ENCODE assay signal across 8 cellular contexts in the genomic region with DNA sequence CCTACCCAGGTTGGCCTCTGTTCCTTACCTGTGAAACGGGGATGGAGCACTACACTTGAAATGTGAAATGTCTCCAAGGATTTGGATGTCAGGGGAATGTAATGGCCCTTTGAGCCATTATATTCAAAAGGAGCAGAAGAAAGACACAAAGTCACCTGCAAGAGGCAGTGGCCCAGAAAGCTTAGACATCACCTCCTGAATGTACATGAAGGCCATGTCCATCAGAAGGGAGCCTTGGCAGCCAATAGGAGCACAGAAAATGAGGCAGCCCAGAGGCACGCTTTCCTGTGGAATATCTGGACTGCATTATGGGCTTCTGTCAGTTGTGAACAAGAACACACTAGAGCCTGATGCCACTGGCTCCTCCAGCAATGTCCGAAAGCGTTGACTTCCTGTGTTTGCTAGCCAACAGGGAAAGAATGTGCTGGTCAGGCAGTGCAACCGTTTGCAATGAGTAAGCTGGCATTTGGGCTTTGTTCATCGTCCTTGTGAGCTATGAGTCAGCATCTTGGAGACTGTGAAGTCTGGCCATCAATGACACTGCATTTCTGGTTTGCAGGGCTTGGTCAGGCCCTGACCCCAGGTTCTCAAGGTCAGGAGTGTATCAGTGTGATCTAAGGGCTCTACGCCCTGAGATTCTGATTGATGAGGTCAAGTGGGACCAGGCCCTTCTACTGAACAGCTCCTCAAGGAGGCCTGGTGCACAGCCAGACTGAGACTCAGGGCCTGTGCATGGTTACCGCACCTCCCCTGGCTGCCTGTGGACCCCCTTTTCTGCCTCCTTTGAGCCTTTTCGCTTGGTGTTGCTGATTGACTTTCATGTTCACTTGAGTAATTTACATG.
DNase-seq lines count a peak whose midpoint lies in the region; ATAC-seq and TF ChIP-seq lines count a peak whose summit lies in the region.

No MANE protein-coding gene starts in this region.

- peak overlapping the region; percentile 64 for H3K4me2 ChIP-seq in HCT116 (ENCODE audit: low read length)
- peak overlapping the region; percentile 30 for H3K4me2 ChIP-seq in smooth muscle cell

- DNase-seq in HCT116 (ENCODE audit: low read depth, low spot score) (peak; percentile 82), UCSD-AML1 (lab: John Stamatoyannopoulos, UW; ENCODE audit: unreplicated experiment) (peak; percentile 53), right atrium auricular region (ENCODE audit: low spot score) (peak; percentile 80), smooth muscle cell (lab: John Stamatoyannopoulos, UW; ENCODE audit: unreplicated experiment) (no peak), HuH-7 (ENCODE audit: low spot score) (no peak), progenitor cell of endocrine pancreas (ENCODE audit: low spot score, unreplicated experiment) (no peak)
- DNase-seq in activated CD4-positive, alpha-beta T cell treated with anti-CD3 and anti-CD28 coated beads for 1 hour: no peak

- H4K20me1 ChIP-seq in HCT116 (ENCODE audit: insufficient read depth) (no peaks in the 10 kb centered on the region), smooth muscle cell (ENCODE audit: low read depth) (no peaks in the 10 kb centered on the region)

- no peak overlapping the region for H3K4me3 Mint-ChIP-seq in progenitor cell of endocrine pancreas (ENCODE audit: low read depth)

- H3K4me1 Mint-ChIP-seq in progenitor cell of endocrine pancreas (ENCODE audit: low read depth): peaks cover 22% of the 10 kb centered on the region

- H3K79me2 ChIP-seq in HCT116 (ENCODE audit: insufficient read depth, low read length) (no peaks in the 10 kb centered on the region), smooth muscle cell (ENCODE audit: low read depth) (no peaks in the 10 kb centered on the region)

- H3K9me3 ChIP-seq in HCT116 (ENCODE audit: control insufficient read depth in 1 of 2, insufficient read depth in 1 of 2, low read depth in 1 of 2, low read length in 2 of 2): no peaks in the 10 kb centered on the region
- H3K9me3 ChIP-seq in right atrium auricular region: no peaks in the 10 kb centered on the region
- H3K9me3 ChIP-seq in smooth muscle cell (replicated peaks; ENCODE audit: low read depth): no peaks in the 10 kb centered on the region

- 35% methylated on average over 9 of the region's 9 CpGs for WGBS in smooth muscle cell (ENCODE audit: low lambda C conversion rate)

- H3K9me3 Mint-ChIP-seq in progenitor cell of endocrine pancreas (ENCODE audit: low read depth): no peaks in the 10 kb centered on the region

- peak; percentile 89 for ATAC-seq in HCT116
- no peak for ATAC-seq in GM21360 (IDR thresholded peaks at IDR 0.05; ENCODE audit: unreplicated experiment)

- peak overlapping the region; percentile 25 for H3K9ac ChIP-seq in HCT116 (ENCODE audit: low read length)
- H3K9ac ChIP-seq in smooth muscle cell (ENCODE audit: low read depth): peak overlapping the region; percentile 84

- intact Hi-C loops in HCT116 (cut with micrococcal nuclease): no loop called here

- TF ChIP-seq CTCF in HCT116 (IDR thresholded peaks at IDR 0.05 in 2 of 3, conservative IDR thresholded peaks at IDR 0.05 in 1 of 3; ENCODE audit: borderline replicate concordance in 1 of 3, insufficient read depth in 1 of 3, low read depth in 2 of 3, low read length in 2 of 3): no peak
- TF ChIP-seq CTCF in right atrium auricular region (IDR thresholded peaks at IDR 0.05): no peak
- no peak for TF ChIP-seq CTCF in smooth muscle cell (IDR thresholded peaks at IDR 0.05; ENCODE audit: borderline replicate concordance, insufficient read depth, poor library complexity, severe bottlenecking)
- TF ChIP-seq CTCF in progenitor cell of endocrine pancreas (IDR thresholded peaks at IDR 0.05; ENCODE audit: unreplicated experiment): no peak

- H3K27ac Mint-ChIP-seq in progenitor cell of endocrine pancreas: no peak overlapping the region

- no peak for TF ChIP-seq POLR2A in HCT116 (IDR thresholded peaks at IDR 0.05; ENCODE audit: borderline replicate concordance, extremely low read depth, insufficient read depth, insufficient read length)

- no TSS peak for BruUV-seq in HCT116 (replicated peaks; lab: Mats Ljungman, UMichigan)

- peaks cover 22% of the 10 kb centered on the region for H3F3A ChIP-seq in smooth muscle cell (ENCODE audit: low read depth)

- H3K36me3 Mint-ChIP-seq in progenitor cell of endocrine pancreas (ENCODE audit: insufficient read depth): no peaks in the 10 kb centered on the region

- H3K36me3 ChIP-seq in HCT116 (ENCODE audit: control insufficient read depth in 1 of 2, insufficient read depth in 2 of 2, low read length in 2 of 2): no peaks in the 10 kb centered on the region
- no peaks in the 10 kb centered on the region for H3K36me3 ChIP-seq in right atrium auricular region
- no peaks in the 10 kb centered on the region for H3K36me3 ChIP-seq in smooth muscle cell (ENCODE audit: low read depth)

- H3K27me3 Mint-ChIP-seq in progenitor cell of endocrine pancreas: peaks cover 22% of the 10 kb centered on the region

- no peak for TF ChIP-seq RAD21 in HCT116 (IDR thresholded peaks at IDR 0.05; ENCODE audit: low read depth)

- H2AFZ ChIP-seq in HCT116 (ENCODE audit: low read depth, low read length, poor library complexity, severe bottlenecking) (peak overlapping the region; percentile 32), smooth muscle cell (ENCODE audit: low read depth) (no peak overlapping the region)

- POLR2A ChIA-PET in HCT116 (lab: Charles Lee): interaction anchor here (0.8 to 1.3 kb wide), 2 partner anchors 9 to 34 kb away, joined by 3 read pairs; no protein-coding TSS in a partner anchor

- H3K4me3 ChIP-seq in HCT116 (replicated peaks in 1 of 2; ENCODE audit: low read depth in 1 of 2, low read length in 2 of 2) (peak overlapping the region in 1 of 2 experiments; percentile 17; a peak in 1 of 4 replicates), right atrium auricular region (no peak overlapping the region), smooth muscle cell (no peak overlapping the region)

- RAD21 ChIA-PET in HCT116 (lab: Charles Lee; ENCODE audit: low non-redundant PET in 1 of 2, low total read pairs in 2 of 2, uncharacterized antibody in 2 of 2, unreplicated experiment in 2 of 2): no interaction called here

- H3K27me3 ChIP-seq in HCT116 (ENCODE audit: insufficient read depth, low read length) (no peaks in the 10 kb centered on the region), right atrium auricular region (no peaks in the 10 kb centered on the region), smooth muscle cell (ENCODE audit: low read depth) (no peaks in the 10 kb centered on the region)

- H3K27ac ChIP-seq in HCT116 (ENCODE audit: low read depth, low read length): peak overlapping the region; percentile 27; the same call in 1 of the 2 replicates
- H3K27ac ChIP-seq in right atrium auricular region: peak overlapping the region in 1 of 2 donors; percentile 0
- peak overlapping the region; percentile 93 for H3K27ac ChIP-seq in smooth muscle cell (ENCODE audit: low read depth)

- H3K9me2 ChIP-seq in HCT116 (ENCODE audit: insufficient read depth): no peaks in the 10 kb centered on the region; the same call in 1 of the 2 replicates

- H3K4me1 ChIP-seq in HCT116 (ENCODE audit: control insufficient read depth in 1 of 2, insufficient read depth in 2 of 2, low read length in 2 of 2): peaks cover 12 to 33% of the 10 kb centered on the region in 2 experiments
- H3K4me1 ChIP-seq in right atrium auricular region: peaks cover 0 to 22% of the 10 kb centered on the region in 2 donors
- peaks cover 8% of the 10 kb centered on the region for H3K4me1 ChIP-seq in smooth muscle cell (ENCODE audit: low read depth)

- CTCF ChIA-PET in HCT116 (lab: Charles Lee): no interaction called here

TF ChIP-seq in HCT116, 20 proteins besides CTCF, POLR2A, EP300 and RAD21 (continues in another document):
- TF ChIP-seq JUND (IDR thresholded peaks at IDR 0.05) (peak; percentile 75), CEBPB (IDR thresholded peaks at IDR 0.05; ENCODE audit: low read depth) (peak; percentile 92), POLR2AphosphoS5 (IDR thresholded peaks at IDR 0.05; ENCODE audit: low read depth, low read length) (peak; percentile 68), CBX3 (IDR thresholded peaks at IDR 0.05; ENCODE audit: low read depth) (peak; percentile 96), FOSL1 (IDR thresholded peaks at IDR 0.05; ENCODE audit: low read depth) (peak; percentile 88), EZH2phosphoT487 (IDR thresholded peaks at IDR 0.05; ENCODE audit: borderline replicate concordance) (no peak), SIN3A (IDR thresholded peaks at IDR 0.05; ENCODE audit: low read depth) (no peak; the same call in 1 of the 2 replicates), YY1 (IDR thresholded peaks at IDR 0.05; ENCODE audit: extremely low read depth, insufficient replicate concordance, low read depth, low read length) (peak; percentile 13), REST (IDR thresholded peaks at IDR 0.05; ENCODE audit: low read depth) (no peak), ZFX (IDR thresholded peaks at IDR 0.05) (peak; percentile 31; the same call in 1 of the 2 replicates), EZH2 (IDR thresholded peaks at IDR 0.05) (no peak)
- TF ChIP-seq, protein P1, sequence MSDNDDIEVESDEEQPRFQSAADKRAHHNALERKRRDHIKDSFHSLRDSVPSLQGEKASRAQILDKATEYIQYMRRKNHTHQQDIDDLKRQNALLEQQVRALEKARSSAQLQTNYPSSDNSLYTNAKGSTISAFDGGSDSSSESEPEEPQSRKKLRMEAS (IDR thresholded peaks at IDR 0.05): peak; percentile 81

Comparison
In these comparisons a context has a peak if more than half of its experiments do, and no peak if none do; other contexts are left out.
1. DNase-seq: peak in HCT116 (single experiment), UCSD-AML1 (single experiment) and right atrium auricular region (single experiment); none in smooth muscle cell (single experiment), HuH-7 (single experiment), progenitor cell of endocrine pancreas (single experiment) and activated CD4-positive, alpha-beta T cell treated with anti-CD3 and anti-CD28 coated beads for 1 hour (single experiment).